ENCODE assay signal across 8 cellular contexts in the genomic region with DNA sequence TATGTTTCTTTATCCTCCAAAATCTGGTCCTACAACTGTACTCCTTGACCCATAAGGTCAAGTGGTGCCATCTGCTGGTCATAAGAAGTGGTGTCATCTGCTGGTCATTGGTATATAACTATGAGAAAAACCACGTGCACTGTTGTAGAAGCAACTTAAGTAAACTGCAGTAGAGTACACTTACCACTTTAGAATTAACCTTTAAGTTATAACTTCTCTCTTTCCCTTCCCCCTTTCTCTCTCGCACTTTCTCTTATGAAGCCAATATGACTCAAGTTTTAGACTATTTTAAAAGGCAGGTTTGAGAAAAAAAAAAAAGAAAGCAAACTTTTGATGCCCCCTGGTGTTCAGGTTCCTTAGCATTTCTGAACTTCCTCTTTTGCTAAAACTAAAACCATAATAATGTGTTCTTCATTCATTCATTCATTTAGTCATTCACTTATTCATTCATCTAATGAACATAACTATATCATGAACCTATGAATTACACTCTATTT. TPM values are rescaled to one million over a fixed set of nuclear protein-coding genes. Genes with fewer than 3 reads are reported as not detected.
DNase-seq lines count a peak whose midpoint lies in the region; ATAC-seq lines count a peak whose summit lies in the region.

No MANE protein-coding gene starts in this region.

- H3K4me1 Mint-ChIP-seq in activated naive CD4-positive, alpha-beta T cell treated with anti-CD3 and anti-CD28 coated beads for 36 hours (ENCODE audit: low read depth) = no peaks in the 10 kb centered on the region

- peaks cover 7% of the 10 kb centered on the region for H3K27me3 Mint-ChIP-seq in activated naive CD4-positive, alpha-beta T cell treated with anti-CD3 and anti-CD28 coated beads for 36 hours (ENCODE audit: low read depth)

- no peaks in the 10 kb centered on the region for H3K36me3 ChIP-seq in NT2/D1 (ENCODE audit: insufficient read depth, insufficient read length, low read length)
- no peaks in the 10 kb centered on the region for H3K36me3 ChIP-seq in trophoblast cell (ENCODE audit: control insufficient read depth in 1 of 2, insufficient read depth in 2 of 2, low read length in 2 of 2)

- H3K9me3 ChIP-seq in NT2/D1 (ENCODE audit: insufficient read depth, low read length) (no peaks in the 10 kb centered on the region), trophoblast cell (ENCODE audit: insufficient read depth, low read depth, low read length) (no peaks in the 10 kb centered on the region)

- peak overlapping the region; percentile 65 for H3K4me3 Mint-ChIP-seq in activated naive CD4-positive, alpha-beta T cell treated with anti-CD3 and anti-CD28 coated beads for 36 hours

- H4K91ac ChIP-seq in trophoblast cell (ENCODE audit: low read depth, low read length) = no peak overlapping the region

- no peak overlapping the region for H2BK120ac ChIP-seq in trophoblast cell (ENCODE audit: insufficient read depth, low read length, poor library complexity)

- H4K8ac ChIP-seq in trophoblast cell (ENCODE audit: low read depth, low read length) = no peak overlapping the region

- H3K79me1 ChIP-seq in trophoblast cell (ENCODE audit: low read length) = peaks cover 2% of the 10 kb centered on the region

- H3K27ac Mint-ChIP-seq in activated naive CD4-positive, alpha-beta T cell treated with anti-CD3 and anti-CD28 coated beads for 36 hours = peak overlapping the region; percentile 75

- ATAC-seq in GM21447 (IDR thresholded peaks at IDR 0.05; ENCODE audit: unreplicated experiment) = peak; percentile 98

- H3K4me3 ChIP-seq in NT2/D1 (ENCODE audit: insufficient read length, low read depth) (no peak overlapping the region), trophoblast cell (ENCODE audit: low read depth, low read length) (no peak overlapping the region)

- H3K4me1 ChIP-seq in NT2/D1 (ENCODE audit: insufficient read depth, insufficient read length) (no peaks in the 10 kb centered on the region), trophoblast cell (ENCODE audit: control insufficient read depth in 1 of 2, insufficient read depth in 2 of 2, low read length in 2 of 2) (peaks cover 3% of the 10 kb centered on the region in 2 experiments)

- intact Hi-C loops in activated naive CD4-positive, alpha-beta T cell treated with anti-CD3 and anti-CD28 coated beads for 36 hours (cut with micrococcal nuclease) = loop anchor here (1.0 to 2.0 kb wide), 10 partner anchors 80 to 594 kb away; no protein-coding TSS in a partner anchor

- H2AFZ ChIP-seq in trophoblast cell (ENCODE audit: insufficient read depth, low read length, poor library complexity) = no peak overlapping the region

- H3K36me3 Mint-ChIP-seq in activated naive CD4-positive, alpha-beta T cell treated with anti-CD3 and anti-CD28 coated beads for 36 hours (ENCODE audit: low read depth) = no peaks in the 10 kb centered on the region

- H4K12ac ChIP-seq in trophoblast cell (ENCODE audit: low read depth, low read length) = no peak overlapping the region

- WGBS in trophoblast cell (ENCODE audit: extremely low coverage, insufficient coverage, insufficient read length) = no CpG with 5 or more reads among the region's 2 CpGs

- H2AK5ac ChIP-seq in trophoblast cell (ENCODE audit: low read length) = no peak overlapping the region

- DNase-seq in EL (peak; percentile 86), HT1080 (ENCODE audit: low read depth) (peak; percentile 80), NT2/D1 (ENCODE audit: low read depth, low spot score) (peak; percentile 73), glomerular visceral epithelial cell (ENCODE audit: extremely low spot score) (peak; percentile 86), trophoblast cell (peak; percentile 66 to 96), NCI-H1417 treated with DMSO at 0.1 percent for 48 hours (lab: John Stamatoyannopoulos, UW) (no peak)
- peak; percentile 74 for DNase-seq in activated naive CD4-positive, alpha-beta T cell treated with anti-CD3 and anti-CD28 coated beads for 36 hours

- no peak overlapping the region for H3K27ac ChIP-seq in trophoblast cell (ENCODE audit: low read depth, low read length)

- no peak overlapping the region for H3K4ac ChIP-seq in trophoblast cell (ENCODE audit: low read depth, low read length)

- H3K4me2 ChIP-seq in trophoblast cell (ENCODE audit: low read length) = no peak overlapping the region

- no peak overlapping the region for H3K18ac ChIP-seq in trophoblast cell (ENCODE audit: low read length)

- H3K14ac ChIP-seq in trophoblast cell (ENCODE audit: low read length) = no peak overlapping the region

- H2BK5ac ChIP-seq in trophoblast cell (ENCODE audit: low read depth, low read length, poor library complexity) = no peak overlapping the region

- H3K27me3 ChIP-seq in NT2/D1 (ENCODE audit: insufficient read depth, insufficient read length) (peaks cover 25% of the 10 kb centered on the region), trophoblast cell (ENCODE audit: insufficient read depth, low read length) (no peaks in the 10 kb centered on the region)

- H3K9me3 Mint-ChIP-seq in activated naive CD4-positive, alpha-beta T cell treated with anti-CD3 and anti-CD28 coated beads for 36 hours = no peaks in the 10 kb centered on the region

- CTCF ChIA-PET in activated naive CD4-positive, alpha-beta T cell treated with anti-CD3 and anti-CD28 coated beads for 36 hours (lab: Charles Lee) = interaction anchor here (0.7 to 3.8 kb wide), 20 partner anchors 9 to 464 kb away, joined by 3 to 45 read pairs (median 6); partner anchors contain the start of gene MTAP

- no peak overlapping the region for H2BK12ac ChIP-seq in trophoblast cell (ENCODE audit: low read length)

- H3K79me2 ChIP-seq in trophoblast cell (ENCODE audit: control insufficient read depth, insufficient read depth, low read length, poor library complexity) = no peaks in the 10 kb centered on the region

- H3K9ac ChIP-seq in NT2/D1 (ENCODE audit: insufficient read length, low read depth) (no peak overlapping the region), trophoblast cell (ENCODE audit: low read length) (no peak overlapping the region)

- no peak overlapping the region for H3K23ac ChIP-seq in trophoblast cell (ENCODE audit: low read length)

RNA-seq across cellular contexts. Expression of gene MTAP, which starts 12.8 kb away (rescaled TPM):
- total RNA-seq in HT1080 (2014; rRNA removed; shearing (Covaris generic)) = 1.8 and 1.9 TPM in 2 replicates
- polyA plus RNA-seq in HT1080 (2015; cell fraction: cytosol; rRNA removed) = 0.14 TPM in 1 of 2 replicates, not detected in the other
- 0.25 and 1.5 TPM in 2 replicates for polyA plus RNA-seq in HT1080 (2015; cell fraction: nucleus; rRNA removed)
- total RNA-seq in activated naive CD4-positive, alpha-beta T cell treated with anti-CD3 and anti-CD28 coated beads for 36 hours = 10 to 100 TPM; 59.0 to 66.4 TPM
- polyA plus RNA-seq in trophoblast cell (2013) = 37.1 and 37.8 TPM in 2 replicates

Comparison
In these comparisons a context has a peak if more than half of its experiments do, and no peak if none do; other contexts are left out.
1. RNA of gene MTAP, which starts 12.8 kb away (total RNA-seq): 59.0 to 66.4 TPM in activated naive CD4-positive, alpha-beta T cell treated with anti-CD3 and anti-CD28 coated beads for 36 hours; 1.8 to 1.9 TPM in HT1080; every median in the first group is over 10 times any median in the second.